ENCODE assay signal across 21 cellular contexts in genomic region chr5:32565143-32565542, GRCh38. TPM values are rescaled to one million over a fixed set of nuclear protein-coding genes. Genes with fewer than 3 reads are reported as not detected.
A peak's percentile ranks its signal among the peaks of the same experiment; 100 is the strongest.
DNase-seq lines count a peak whose midpoint lies in the region; ATAC-seq and TF ChIP-seq lines count a peak whose summit lies in the region.
"Had no signal": no experiment of that assay in that cellular context is flagged by ENCODE, and none has a peak within 500 bp of the region (broad histone marks: within the 10 kb centered on the region; RNA-seq: fewer than 3 reads in every experiment).

No MANE protein-coding gene starts in this region.

- peaks cover 0 to 3% (median 0%) of the 10 kb centered on the region in 4 donors for H3K4me1 Mint-ChIP-seq in naive thymus-derived CD8-positive, alpha-beta T cell
- H3K4me1 Mint-ChIP-seq: GM23338 had no signal

- H3K9me3 ChIP-seq in hepatocyte (ENCODE audit: low read depth) = no peaks in the 10 kb centered on the region
- H3K9me3 ChIP-seq: Peyer's patch had no signal

- no peaks in the 10 kb centered on the region for H3K27me3 Mint-ChIP-seq in naive thymus-derived CD8-positive, alpha-beta T cell
- H3K27me3 Mint-ChIP-seq: CD8-positive, alpha-beta memory T cell had no signal

- no peaks in the 10 kb centered on the region for H3K27me3 ChIP-seq in hepatocyte
- H3K27me3 ChIP-seq: BLaER1, Peyer's patch had no signal

- H3K79me2 ChIP-seq in hepatocyte = no peaks in the 10 kb centered on the region

- H3K36me3 Mint-ChIP-seq in naive thymus-derived CD8-positive, alpha-beta T cell = peaks cover 0 to 3% (median 0%) of the 10 kb centered on the region in 3 donors

- DNase-seq in GDM1 (lab: John Stamatoyannopoulos, UW) (peak; percentile 2), NOMO-1 (lab: John Stamatoyannopoulos, UW; ENCODE audit: unreplicated experiment in 2 of 2) (peak; percentile 70 to 97), hepatocyte (ENCODE audit: low spot score) (no peak), NK-92 (lab: John Stamatoyannopoulos, UW; ENCODE audit: unreplicated experiment) (no peak), G401 (ENCODE audit: low spot score) (no peak), middle frontal gyrus (ENCODE audit: extremely low spot score, low spot score) (no peak)
- DNase-seq in naive thymus-derived CD8-positive, alpha-beta T cell = no peak
- DNase-seq: CD8-positive, alpha-beta memory T cell; DND-41; GF-D8; NCI-H1105 treated with DMSO at 0.1 percent for 48 hours; NCI-H187; NCI-H446; Peyer's patch; T-helper 1 cell had no signal

- peak overlapping the region; percentile 41 for H3K4me2 ChIP-seq in hepatocyte
- H3K4me2 ChIP-seq: BLaER1, GM23338 had no signal

- H3K27ac Mint-ChIP-seq in naive thymus-derived CD8-positive, alpha-beta T cell = no peak overlapping the region
- H3K27ac Mint-ChIP-seq: GM23338 had no signal

- H3K4me3 ChIP-seq in hepatocyte = no peak overlapping the region
- H3K4me3 ChIP-seq: BLaER1, GM23338, Peyer's patch had no signal

- no peaks in the 10 kb centered on the region for H4K20me1 ChIP-seq in hepatocyte (ENCODE audit: insufficient read depth, poor library complexity, severe bottlenecking)
- H4K20me1 ChIP-seq: BLaER1 had no signal

- H3K9me2 ChIP-seq in hepatocyte (replicated peaks; ENCODE audit: insufficient read depth) = no peaks in the 10 kb centered on the region

- H3K4me3 Mint-ChIP-seq in naive thymus-derived CD8-positive, alpha-beta T cell = no peak overlapping the region
- H3K4me3 Mint-ChIP-seq: CD8-positive, alpha-beta memory T cell; GM23338 had no signal

- H3K27ac ChIP-seq in hepatocyte = no peak overlapping the region
- H3K27ac ChIP-seq: BLaER1, Peyer's patch had no signal

- H3K4me1 ChIP-seq in hepatocyte (ENCODE audit: insufficient read depth) = no peaks in the 10 kb centered on the region
- H3K4me1 ChIP-seq: Peyer's patch had no signal

- no peaks in the 10 kb centered on the region for H3K9me3 Mint-ChIP-seq in naive thymus-derived CD8-positive, alpha-beta T cell
- H3K9me3 Mint-ChIP-seq: CD8-positive, alpha-beta memory T cell; GM23338 had no signal

- 92% methylated on average over 1 of the region's 1 CpG for WGBS in hepatocyte (ENCODE audit: low lambda C conversion rate, missing lambda C conversion rate)

- peak; percentile 49 for ATAC-seq in GM21723 (IDR thresholded peaks at IDR 0.05; ENCODE audit: unreplicated experiment)
- no peak for ATAC-seq in naive thymus-derived CD8-positive, alpha-beta T cell
- ATAC-seq: GM23338, HCT116, HepG2, Right ventricle myocardium inferior had no signal

- no peaks in the 10 kb centered on the region for H3K36me3 ChIP-seq in hepatocyte (replicated peaks; ENCODE audit: insufficient read depth, low read depth)
- H3K36me3 ChIP-seq: BLaER1, Peyer's patch had no signal

- in situ Hi-C loops in G401 (cut with HindIII; ENCODE audit: low sequenced_read_pairs) = no loop called here

- no peak overlapping the region for H2AFZ ChIP-seq in hepatocyte

- POLR2A ChIA-PET in naive thymus-derived CD8-positive, alpha-beta T cell (lab: Charles Lee) = no interaction called here

- no peak for TF ChIP-seq CTCF in hepatocyte (IDR thresholded peaks at IDR 0.05; ENCODE audit: poor library complexity)

RNA-seq across cellular contexts. Expression of gene SUB1, which starts 20.2 kb away (rescaled TPM):
- 340 and 347 TPM in 2 replicates for total RNA-seq in hepatocyte
- 394 and 419 TPM in 2 replicates for polyA plus RNA-seq in hepatocyte
- total RNA-seq in G401 (2014; rRNA removed; shearing (Covaris generic)) = 365 and 559 TPM in 2 replicates
- total RNA-seq in naive thymus-derived CD8-positive, alpha-beta T cell = 100 to 1,000 TPM; 194 to 218 TPM
- polyA plus RNA-seq in naive thymus-derived CD8-positive, alpha-beta T cell = 100 to 1,000 TPM; 391 to 592 (median 485) TPM

Comparison
In these comparisons a context has a peak if more than half of its experiments do, and no peak if none do; other contexts are left out.
1. DNase-seq: peak in GDM1 (single experiment) and NOMO-1 (2 of 2); none in hepatocyte (single experiment), NK-92 (single experiment), G401 (single experiment), naive thymus-derived CD8-positive, alpha-beta T cell (0 of 10) and middle frontal gyrus (single experiment).